In genomic region chr13:99617474-99618255, GRCh38 we compare ENCODE assay signal across 8 cellular contexts. TPM values are rescaled to one million over a fixed set of nuclear protein-coding genes. Genes with fewer than 3 reads are reported as not detected.
DNase-seq lines count a peak whose midpoint lies in the region; ATAC-seq and TF ChIP-seq lines count a peak whose summit lies in the region.

No MANE protein-coding gene starts in this region.

- H3K27me3 Mint-ChIP-seq in brain: peaks cover 6% of the 10 kb centered on the region

- H3K27ac ChIP-seq in aorta (ENCODE audit: low read depth in 1 of 2, low read length in 2 of 2): no peak overlapping the region

- intact Hi-C loops in aorta (cut with DNase I): loop anchor here (5.0 kb wide), 2 partner anchors 40 to 300 kb away; no protein-coding TSS in a partner anchor

- H3K36me3 Mint-ChIP-seq in brain: no peaks in the 10 kb centered on the region

- H3K4me1 Mint-ChIP-seq in brain: peaks cover 20% of the 10 kb centered on the region

- peaks cover 0 to 3% (median 0%) of the 10 kb centered on the region in 5 experiments for H3K9me3 Mint-ChIP-seq in brain

- H3K27ac Mint-ChIP-seq in brain: peak overlapping the region in 3 of 5 experiments; percentile 30 to 60 (median 50)

- H3K36me3 ChIP-seq in kidney epithelial cell (ENCODE audit: control insufficient read depth, insufficient read depth, low read length) (no peaks in the 10 kb centered on the region), aorta (ENCODE audit: control insufficient read depth in 1 of 2, insufficient read depth in 2 of 2, low read length in 1 of 2) (no peaks in the 10 kb centered on the region)

- peak; percentile 94 for TF ChIP-seq CTCF in AG09319 (IDR thresholded peaks at IDR 0.05; ENCODE audit: low read depth, low read length)
- TF ChIP-seq CTCF in GM12874 (IDR thresholded peaks at IDR 0.05; ENCODE audit: insufficient read depth, low read depth, low read length): peak; percentile 74
- peak; percentile 81 to 92 for TF ChIP-seq CTCF in brain (conservative IDR thresholded peaks at IDR 0.05)
- peak; percentile 85 for TF ChIP-seq CTCF in kidney epithelial cell (IDR thresholded peaks at IDR 0.05; ENCODE audit: insufficient read depth, low read length, poor library complexity, severe bottlenecking)

- H3K4me3 ChIP-seq in kidney epithelial cell (ENCODE audit: low read depth, low read length): no peak overlapping the region
- no peak overlapping the region for H3K4me3 ChIP-seq in aorta (ENCODE audit: low read length in 2 of 2)

- ATAC-seq in aorta (ENCODE audit: low FRiP score): peak; percentile 84
- no peak for ATAC-seq in GM18867 (IDR thresholded peaks at IDR 0.05; ENCODE audit: unreplicated experiment)

- no peaks in the 10 kb centered on the region for H3K4me1 ChIP-seq in aorta (ENCODE audit: control insufficient read depth in 1 of 2, insufficient read depth in 2 of 2, low read length in 2 of 2)

- H3K4me3 Mint-ChIP-seq in brain: peak overlapping the region in 4 of 5 experiments; percentile 6 to 71 (median 52)

- peaks cover 2% of the 10 kb centered on the region for H3K27me3 ChIP-seq in kidney epithelial cell (ENCODE audit: control insufficient read depth, insufficient read depth, low read length)
- H3K27me3 ChIP-seq in aorta (ENCODE audit: control insufficient read depth in 1 of 2, insufficient read depth in 2 of 2, low read length in 1 of 2): no peaks in the 10 kb centered on the region

- peak; percentile 35 for DNase-seq in AG09319 (ENCODE audit: extremely low read depth, low read depth)
- peak; percentile 72 to 81 for DNase-seq in NCI-H2081 (lab: John Stamatoyannopoulos, UW)
- DNase-seq in kidney epithelial cell (ENCODE audit: low read depth): no peak
- peak; percentile 59 to 84 for DNase-seq in aorta
- no peak for DNase-seq in SW480 (ENCODE audit: low spot score)

- H3K9me3 ChIP-seq in aorta (ENCODE audit: control insufficient read depth, low read length): no peaks in the 10 kb centered on the region

- 34 to 38% methylated on average over 11 of the region's 11 CpGs for WGBS in aorta, 2 donors

RNA-seq across cellular contexts. Expression of gene CLYBL, which starts 11.2 kb away (rescaled TPM):
- 9.5 TPM for polyA plus RNA-seq in brain (ENCODE audit: insufficient read depth, low read depth, low replicate concordance)
- 5.9 and 6.8 TPM in 2 replicates for total RNA-seq in kidney epithelial cell
- total RNA-seq in aorta: 1 to 10 TPM; 7.7 to 8.3 TPM
- 10 to 100 TPM in 1 of 2 donors, 1 to 10 TPM in 1; 8.2 to 34.9 TPM for polyA plus RNA-seq in aorta

Comparison
In these comparisons a context has a peak if more than half of its experiments do, and no peak if none do; other contexts are left out.
1. DNase-seq: peak in AG09319 (single experiment), NCI-H2081 (2 of 2) and aorta (2 of 2); none in kidney epithelial cell (single experiment) and SW480 (single experiment).
2. Peak in every context shown above with its lines, with median percentiles within 50 percentile points of each other: CTCF ChIP-seq.